23 cellular contexts compared by ENCODE assay signal in the genomic region with DNA sequence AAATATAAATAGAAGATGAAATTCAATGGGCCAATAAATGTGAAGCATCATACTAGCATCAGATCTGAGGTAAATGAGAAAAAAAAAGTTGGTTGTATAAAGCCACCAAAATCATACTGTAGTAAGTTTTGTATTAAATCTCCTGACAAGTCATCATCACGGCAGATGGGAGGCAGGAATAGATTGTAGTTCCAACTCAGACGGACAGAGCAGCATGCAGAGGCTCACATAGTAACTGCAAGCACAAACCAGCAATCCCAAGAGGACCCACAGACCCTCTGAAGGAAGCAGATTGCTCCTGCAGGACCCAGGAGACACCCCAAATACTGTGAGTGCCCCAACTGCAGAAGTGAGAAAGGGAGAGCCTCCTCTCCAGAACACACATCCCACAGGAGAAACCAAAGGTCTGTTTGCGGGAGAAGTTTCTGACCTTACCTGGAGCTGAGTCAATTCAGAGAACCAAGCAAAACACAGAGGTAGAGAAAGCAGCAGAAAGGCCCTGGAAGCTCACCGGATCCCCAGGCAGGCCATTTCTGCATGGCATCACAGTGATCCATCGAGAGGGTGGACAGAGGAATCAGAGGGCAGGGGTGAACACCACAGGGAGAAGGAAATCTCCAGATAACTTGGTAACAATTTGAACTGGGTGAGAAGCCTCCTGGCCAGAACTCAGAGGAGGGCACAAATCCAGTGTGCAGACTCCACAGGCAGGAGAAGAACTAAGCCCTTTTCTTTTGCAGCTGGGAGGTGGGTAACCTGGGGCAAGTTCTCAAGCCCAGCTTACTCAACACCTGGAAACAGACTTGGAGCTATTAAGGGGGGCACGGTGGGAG.
"Had no signal": no experiment of that assay in that cellular context is flagged by ENCODE, and none has a peak within 500 bp of the region (broad histone marks: within the 10 kb centered on the region; RNA-seq: fewer than 3 reads in every experiment).

No MANE protein-coding gene starts in this region.

- H3K4me1 ChIP-seq: psoas muscle, right lobe of liver, testis, upper lobe of left lung had no signal

- H3K36me3 ChIP-seq: esophagus muscularis mucosa, left ventricle myocardium inferior, right lobe of liver, stomach, upper lobe of left lung had no signal

- H3K4me3 Mint-ChIP-seq: activated naive CD8-positive, alpha-beta T cell treated with anti-CD3 and anti-CD28 coated beads, Interleukin-2, amount 10 ng/mL, durations not matched to agents 7 days and 5 days; dendritic cell treated with granulocyte-macrophage colony-stimulating factor and Interleukin-4, amounts not matched to agents 40 ng/mL and 50 ng/mL, for 4 days; effector memory CD8-positive, alpha-beta T cell; memory B cell; naive thymus-derived CD4-positive, alpha-beta T cell; T-cell had no signal

- H3K27ac ChIP-seq: esophagus muscularis mucosa, left ventricle myocardium inferior, psoas muscle, right lobe of liver, stomach, testis, upper lobe of left lung had no signal

- H3K9me3 ChIP-seq: esophagus muscularis mucosa, mucosa of descending colon, psoas muscle, right lobe of liver, stomach, testis, upper lobe of left lung had no signal

- H3K27ac Mint-ChIP-seq: activated naive CD8-positive, alpha-beta T cell treated with anti-CD3 and anti-CD28 coated beads, Interleukin-2, amount 10 ng/mL, durations not matched to agents 7 days and 5 days; dendritic cell treated with granulocyte-macrophage colony-stimulating factor and Interleukin-4, amounts not matched to agents 40 ng/mL and 50 ng/mL, for 4 days; effector memory CD8-positive, alpha-beta T cell; memory B cell; naive thymus-derived CD4-positive, alpha-beta T cell; T-cell had no signal

- H3K9me3 Mint-ChIP-seq: activated naive CD8-positive, alpha-beta T cell treated with anti-CD3 and anti-CD28 coated beads, Interleukin-2, amount 10 ng/mL, durations not matched to agents 7 days and 5 days; dendritic cell treated with granulocyte-macrophage colony-stimulating factor and Interleukin-4, amounts not matched to agents 40 ng/mL and 50 ng/mL, for 4 days; T-cell had no signal

- H3K4me3 ChIP-seq: esophagus muscularis mucosa, left ventricle myocardium inferior, mucosa of descending colon, psoas muscle, right lobe of liver, smooth muscle cell, stomach, testis, upper lobe of left lung had no signal

- H3K27me3 Mint-ChIP-seq: dendritic cell treated with granulocyte-macrophage colony-stimulating factor and Interleukin-4, amounts not matched to agents 40 ng/mL and 50 ng/mL, for 4 days had no signal

- H3K4me2 ChIP-seq: smooth muscle cell had no signal

- H3K36me3 Mint-ChIP-seq: activated naive CD8-positive, alpha-beta T cell treated with anti-CD3 and anti-CD28 coated beads, Interleukin-2, amount 10 ng/mL, durations not matched to agents 7 days and 5 days; memory B cell; naive thymus-derived CD4-positive, alpha-beta T cell; T-cell had no signal

- DNase-seq: activated CD4-positive, alpha-beta T cell treated with anti-CD3 and anti-CD28 coated beads for 1 hour; activated CD4-positive, alpha-beta T cell treated with anti-CD3 and anti-CD28 coated beads, Interleukin-2, amount 50 U/mL, for 4 hours; activated naive CD4-positive, alpha-beta T cell; activated naive CD8-positive, alpha-beta T cell treated with anti-CD3 and anti-CD28 coated beads, Interleukin-2, amount 10 ng/mL, durations not matched to agents 7 days and 5 days; activated T-cell treated with anti-CD3 and anti-CD28 coated beads for 4 hours; anterior cingulate cortex; effector memory CD8-positive, alpha-beta T cell; hippocampal formation; left ventricle myocardium inferior; naive thymus-derived CD4-positive, alpha-beta T cell; occipital lobe; psoas muscle; right lobe of liver; T-cell; T-helper 9 cell; testis; upper lobe of left lung had no signal

- H3K4me1 Mint-ChIP-seq: activated naive CD8-positive, alpha-beta T cell treated with anti-CD3 and anti-CD28 coated beads, Interleukin-2, amount 10 ng/mL, durations not matched to agents 7 days and 5 days; memory B cell; T-cell had no signal

- ATAC-seq: effector memory CD8-positive, alpha-beta T cell; naive thymus-derived CD4-positive, alpha-beta T cell; psoas muscle; T-cell had no signal

- H3K27me3 ChIP-seq: esophagus muscularis mucosa, right lobe of liver, stomach, testis, upper lobe of left lung had no signal
